1 cellular context compared by ENCODE assay signal in the genomic region with DNA sequence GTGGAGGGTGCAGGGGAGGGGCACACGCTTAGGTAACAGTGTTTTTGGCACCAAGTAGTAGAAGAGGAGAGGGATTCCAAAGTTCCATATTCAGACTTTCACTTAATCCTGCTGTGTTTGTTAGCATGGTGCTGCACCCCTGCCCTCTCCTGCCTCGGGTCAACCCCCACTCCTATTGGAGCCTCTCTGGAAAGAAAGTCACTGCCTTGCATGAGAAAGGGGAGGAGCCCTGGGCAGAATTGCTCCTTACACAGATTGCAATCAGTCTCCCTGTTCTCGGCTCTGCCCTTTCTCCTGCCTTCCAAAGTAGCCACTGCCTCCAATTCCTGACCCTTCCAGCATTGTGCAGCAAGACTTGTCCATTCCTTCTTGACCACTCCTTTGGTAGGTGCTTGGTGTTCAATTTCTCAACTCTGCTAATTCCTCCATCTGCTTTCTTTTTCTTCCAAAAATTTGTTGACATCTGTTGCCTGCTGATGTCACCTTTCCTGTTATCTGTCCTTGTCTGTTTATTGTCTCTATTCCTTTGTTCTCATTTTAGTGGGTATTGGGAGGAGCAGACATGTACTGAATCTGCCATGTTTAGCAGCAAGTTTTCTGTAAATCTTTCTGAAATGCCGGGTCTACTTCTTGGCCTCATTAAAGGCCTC.
TF ChIP-seq lines count a peak whose summit lies in the region.

No MANE protein-coding gene starts in this region.

TF ChIP-seq in HEK293, 187 proteins besides CTCF, POLR2A, EP300 and RAD21 (continued from another document):
- no peak for TF ChIP-seq ZNF24 (tag by site-specific recombination; IDR thresholded peaks at IDR 0.05)
- no peak for TF ChIP-seq ZNF544 (tag by site-specific recombination; IDR thresholded peaks at IDR 0.05)
- no peak for TF ChIP-seq SP3 (tag by site-specific recombination; IDR thresholded peaks at IDR 0.05)
- 0 out of 2 replicates have a peak, but pooled peaks have one; percentile 34 for TF ChIP-seq ZBTB20 (tag by site-specific recombination; IDR thresholded peaks at IDR 0.05)
- no peak for TF ChIP-seq ZNF341 (tag by site-specific recombination; IDR thresholded peaks at IDR 0.05; ENCODE audit: low read depth)
- TF ChIP-seq, protein P1, sequence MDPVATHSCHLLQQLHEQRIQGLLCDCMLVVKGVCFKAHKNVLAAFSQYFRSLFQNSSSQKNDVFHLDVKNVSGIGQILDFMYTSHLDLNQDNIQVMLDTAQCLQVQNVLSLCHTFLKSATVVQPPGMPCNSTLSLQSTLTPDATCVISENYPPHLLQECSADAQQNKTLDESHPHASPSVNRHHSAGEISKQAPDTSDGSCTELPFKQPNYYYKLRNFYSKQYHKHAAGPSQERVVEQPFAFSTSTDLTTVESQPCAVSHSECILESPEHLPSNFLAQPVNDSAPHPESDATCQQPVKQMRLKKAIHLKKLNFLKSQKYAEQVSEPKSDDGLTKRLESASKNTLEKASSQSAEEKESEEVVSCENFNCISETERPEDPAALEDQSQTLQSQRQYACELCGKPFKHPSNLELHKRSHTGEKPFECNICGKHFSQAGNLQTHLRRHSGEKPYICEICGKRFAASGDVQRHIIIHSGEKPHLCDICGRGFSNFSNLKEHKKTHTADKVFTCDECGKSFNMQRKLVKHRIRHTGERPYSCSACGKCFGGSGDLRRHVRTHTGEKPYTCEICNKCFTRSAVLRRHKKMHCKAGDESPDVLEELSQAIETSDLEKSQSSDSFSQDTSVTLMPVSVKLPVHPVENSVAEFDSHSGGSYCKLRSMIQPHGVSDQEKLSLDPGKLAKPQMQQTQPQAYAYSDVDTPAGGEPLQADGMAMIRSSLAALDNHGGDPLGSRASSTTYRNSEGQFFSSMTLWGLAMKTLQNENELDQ (tag by site-specific recombination; IDR thresholded peaks at IDR 0.05; ENCODE audit: low read depth): no peak
- TF ChIP-seq ZNF175 (tag by site-specific recombination; IDR thresholded peaks at IDR 0.05): no peak
- TF ChIP-seq GLIS1 (tag by site-specific recombination; IDR thresholded peaks at IDR 0.05): no peak
- no peak for TF ChIP-seq ZFHX2 (tag by site-specific recombination; conservative IDR thresholded peaks at IDR 0.05)
- no peak for TF ChIP-seq ZNF133 (tag by site-specific recombination; IDR thresholded peaks at IDR 0.05)
- TF ChIP-seq ZNF335 (tag by site-specific recombination; conservative IDR thresholded peaks at IDR 0.05): peak; percentile 23; the same call in 1 of the 2 replicates
- no peak for TF ChIP-seq ZNF157 (tag by site-specific recombination; IDR thresholded peaks at IDR 0.05)
- peak; percentile 48; the same call in 1 of the 2 replicates for TF ChIP-seq SCRT2 (tag by site-specific recombination; IDR thresholded peaks at IDR 0.05)
